In the genomic region with DNA sequence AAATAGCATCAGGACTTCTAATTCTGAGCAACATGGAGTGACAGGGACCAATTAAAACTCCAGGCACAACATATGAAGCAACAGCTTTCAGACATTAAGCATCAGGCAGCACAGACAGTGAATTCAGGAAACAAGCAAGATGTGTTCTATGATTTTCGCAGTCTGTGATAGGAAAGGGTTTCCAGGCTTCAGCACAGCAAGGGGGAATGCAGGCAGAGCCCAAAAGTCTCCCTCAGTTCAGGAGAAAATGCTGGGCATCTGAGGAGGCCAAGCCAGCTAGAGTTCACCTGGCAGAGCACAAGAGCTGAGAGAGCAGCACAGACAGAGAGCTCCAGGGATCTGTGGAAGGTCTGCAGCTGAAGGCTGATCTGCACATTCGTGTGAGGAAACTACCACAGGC, we compare ENCODE assay signal across 29 cellular contexts.
"Had no signal": no experiment of that assay in that cellular context is flagged by ENCODE, and none has a peak within 500 bp of the region (broad histone marks: within the 10 kb centered on the region; RNA-seq: fewer than 3 reads in every experiment).

No MANE protein-coding gene starts in this region.

- H3K36me3 ChIP-seq: SJCRH30 had no signal

- ATAC-seq: Panc1, Right ventricle myocardium inferior, SK-N-SH treated with all-trans-retinoic acid at 6 μM for 48 hours had no signal

- H2AFZ ChIP-seq: PC-9 had no signal

- H3K4me3 ChIP-seq: PC-9, SJCRH30, SK-N-MC had no signal

- DNase-seq: Karpas-422, MM.1S, MV-4-11, NCI-H1092, NCI-H1105, NCI-H1417 treated with DMSO at 0.1 percent for 48 hours, NCI-H1436 treated with DMSO at 0.1 percent for 48 hours, NCI-H1694 treated with DMSO at 0.1 percent for 48 hours, NCI-H187 treated with DMSO at 0.1 percent for 48 hours, NCI-H2029, NCI-H2081, NCI-H2171 treated with DMSO at 0.1 percent for 48 hours, NCI-H2227 treated with DMSO at 0.1 percent for 48 hours, NCI-H345, NCI-H446, NCI-H510A treated with DMSO at 0.1 percent for 48 hours, NCI-H524 treated with DMSO at 0.1 percent for 48 hours, NCI-H526 treated with DMSO at 0.1 percent for 48 hours, NCI-H774, PC-9, SHP77, SIG-M5, SJCRH30 had no signal

- H3K4me2 ChIP-seq: KMS-11, PC-9 had no signal

- H3K4me1 ChIP-seq: SJCRH30 had no signal

- H3K27ac ChIP-seq: KMS-11, PC-9, RWPE1, SJCRH30, SK-N-MC had no signal
